In the genomic region with DNA sequence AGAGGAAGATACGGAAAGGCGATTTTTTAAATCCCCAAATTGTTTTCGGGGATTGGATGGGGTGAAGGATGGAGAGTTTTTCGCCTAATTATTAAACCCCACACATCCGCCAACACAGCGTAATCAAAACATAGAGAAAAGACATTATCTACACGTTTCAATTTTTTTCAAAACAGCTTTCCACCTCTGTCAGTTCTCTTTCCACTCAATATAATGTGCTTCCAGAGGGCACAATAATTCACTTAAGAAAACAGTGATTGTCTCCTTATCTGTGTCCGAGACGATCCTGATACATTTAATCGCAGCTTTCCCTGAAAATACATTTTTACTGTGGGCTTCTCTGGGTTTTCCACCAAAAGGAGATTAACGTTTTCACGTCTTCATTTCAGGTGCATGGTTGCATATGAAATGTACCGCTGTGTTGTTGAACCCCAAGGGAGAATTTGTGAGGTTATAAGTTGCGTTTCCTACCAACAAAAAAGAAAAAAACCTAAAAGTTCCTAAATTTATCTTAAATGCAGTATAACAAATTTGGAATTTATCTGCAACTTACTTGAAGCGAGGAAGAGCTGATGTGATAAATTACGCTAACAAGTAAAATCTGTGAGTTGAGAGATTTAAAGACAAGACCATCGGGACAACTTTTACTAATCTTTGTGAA, we compare ENCODE assay signal across 8 cellular contexts. TPM values are rescaled to one million over a fixed set of nuclear protein-coding genes. Genes with fewer than 3 reads are reported as not detected.
DNase-seq lines count a peak whose midpoint lies in the region; ATAC-seq, FAIRE-seq and TF ChIP-seq lines count a peak whose summit lies in the region.

No MANE protein-coding gene starts in this region.

- H3K27me3 ChIP-seq in breast epithelium = no peaks in the 10 kb centered on the region
- no peaks in the 10 kb centered on the region for H3K27me3 ChIP-seq in lung (ENCODE audit: control insufficient read depth, insufficient read depth)

- H3K27ac ChIP-seq in 22Rv1 (peak overlapping the region; percentile 92), breast epithelium (peak overlapping the region in 1 of 2 donors; percentile 29), lung (ENCODE audit: low read depth in 1 of 2, low read length in 1 of 2) (peak overlapping the region in 1 of 2 donors; percentile 51), urinary bladder (ENCODE audit: low read depth) (no peak overlapping the region)

- no peak for FAIRE-seq in D721Med (lab: Jason Lieb, UNC)

- H3K4me3 ChIP-seq in breast epithelium = peak overlapping the region; percentile 64 to 90 (median 85)
- peak overlapping the region; percentile 13 for H3K4me3 ChIP-seq in lung
- H3K4me3 ChIP-seq in urinary bladder (ENCODE audit: low read depth, low read length) = peak overlapping the region; percentile 48

- no peaks in the 10 kb centered on the region for H3K9me3 ChIP-seq in breast epithelium
- no peaks in the 10 kb centered on the region for H3K9me3 ChIP-seq in lung (ENCODE audit: control insufficient read depth in 2 of 2, insufficient read depth in 1 of 2, low read length in 1 of 2)

- intact Hi-C loops in breast epithelium (cut with DNase I; ENCODE audit: low total_unique reads) = no loop called here

- TF ChIP-seq CTCF in 22Rv1 (IDR thresholded peaks at IDR 0.05) (no peak), breast epithelium (IDR thresholded peaks at IDR 0.05) (no peak), lung (IDR thresholded peaks at IDR 0.05; ENCODE audit: control extremely low read depth, extremely low read depth) (no peak), D721Med (IDR thresholded peaks at IDR 0.05; ENCODE audit: insufficient read depth, missing control alignments) (no peak)

- no peaks in the 10 kb centered on the region for H3K36me3 ChIP-seq in breast epithelium
- H3K36me3 ChIP-seq in lung (ENCODE audit: control insufficient read depth in 2 of 2, insufficient read depth in 2 of 2, low read length in 2 of 2) = no peaks in the 10 kb centered on the region
- H3K36me3 ChIP-seq in urinary bladder (ENCODE audit: insufficient read depth) = no peaks in the 10 kb centered on the region

- H3K4me1 ChIP-seq in breast epithelium = peaks cover 0 to 9% of the 10 kb centered on the region in 2 donors
- H3K4me1 ChIP-seq in lung (ENCODE audit: control insufficient read depth in 2 of 2, insufficient read depth in 2 of 2, low read length in 2 of 2) = peaks cover 4 to 12% of the 10 kb centered on the region in 2 donors
- no peaks in the 10 kb centered on the region for H3K4me1 ChIP-seq in urinary bladder (ENCODE audit: insufficient read depth)

- 8 to 20% methylated on average over 17 of the region's 17 CpGs for WGBS in lung, 2 donors
- 16% methylated on average over 17 of the region's 17 CpGs for WGBS in urinary bladder

- DNase-seq in breast epithelium (ENCODE audit: low spot score in 2 of 2) = no peak
- no peak for DNase-seq in lung (ENCODE audit: low spot score)
- no peak for DNase-seq in D721Med (ENCODE audit: insufficient read length, low spot score)

- peak; percentile 16 for ATAC-seq in HG03354 (IDR thresholded peaks at IDR 0.05; ENCODE audit: poor library complexity, severe bottlenecking, unreplicated experiment)
- no peak for ATAC-seq in lung (ENCODE audit: insufficient read depth, low FRiP score)
- ATAC-seq in HG03135 (IDR thresholded peaks at IDR 0.05; ENCODE audit: unreplicated experiment) = no peak
- ATAC-seq in GM21576 (IDR thresholded peaks at IDR 0.05; ENCODE audit: unreplicated experiment) = no peak

- no peak for TF ChIP-seq POLR2A in breast epithelium (IDR thresholded peaks at IDR 0.05)

RNA-seq across cellular contexts. Expression of gene OBI1, which starts 0.6 kb away (rescaled TPM):
- total RNA-seq in breast epithelium = 10 to 100 TPM; 10.1 to 14.0 (median 13.4) TPM
- 10 to 100 TPM in 1 of 2 donors, 1 to 10 TPM in 1; 8.3 to 16.5 TPM for total RNA-seq in lung
- polyA plus RNA-seq in lung = 1 to 10 TPM; 2.7 to 4.9 TPM
- 29.9 TPM for total RNA-seq in urinary bladder
- 9.2 TPM for polyA plus RNA-seq in urinary bladder

RNA-seq across cellular contexts. Expression of gene POU4F1, which starts 56.2 kb away (rescaled TPM):
- not detected for total RNA-seq in breast epithelium
- total RNA-seq in lung = not detected
- polyA plus RNA-seq in lung = not detected
- 0.11 TPM for total RNA-seq in urinary bladder
- polyA plus RNA-seq in urinary bladder = not detected

Comparison
In these comparisons a context has a peak if more than half of its experiments do, and no peak if none do; other contexts are left out.
1. H3K4me3 ChIP-seq: peak in every context shown above with its lines; median percentile 85 in breast epithelium; 48 in urinary bladder; 13 in lung.